In genomic region chr11:7020183-7020917, GRCh38 we compare ENCODE assay signal across 1 cellular context.
TF ChIP-seq lines count a peak whose summit lies in the region.

Gene NLRP14 (plus strand): TSS chr11:7020479. CDS start chr11:7038587, 18,108 bp downstream.
Gene ZNF214 (minus strand): TSS chr11:7020346. CDS start chr11:7002835, 17,511 bp downstream.

TF ChIP-seq in HEK293T, 16 proteins besides CTCF, POLR2A, EP300 and RAD21:
- no peak for TF ChIP-seq PKNOX1 (IDR thresholded peaks at IDR 0.05)
- no peak for TF ChIP-seq HDGF (IDR thresholded peaks at IDR 0.05; ENCODE audit: borderline replicate concordance)
- TF ChIP-seq L3MBTL2 (conservative IDR thresholded peaks at IDR 0.05) = peak; percentile 98
- no peak for TF ChIP-seq SUZ12 (IDR thresholded peaks at IDR 0.05)
